In the genomic region with DNA sequence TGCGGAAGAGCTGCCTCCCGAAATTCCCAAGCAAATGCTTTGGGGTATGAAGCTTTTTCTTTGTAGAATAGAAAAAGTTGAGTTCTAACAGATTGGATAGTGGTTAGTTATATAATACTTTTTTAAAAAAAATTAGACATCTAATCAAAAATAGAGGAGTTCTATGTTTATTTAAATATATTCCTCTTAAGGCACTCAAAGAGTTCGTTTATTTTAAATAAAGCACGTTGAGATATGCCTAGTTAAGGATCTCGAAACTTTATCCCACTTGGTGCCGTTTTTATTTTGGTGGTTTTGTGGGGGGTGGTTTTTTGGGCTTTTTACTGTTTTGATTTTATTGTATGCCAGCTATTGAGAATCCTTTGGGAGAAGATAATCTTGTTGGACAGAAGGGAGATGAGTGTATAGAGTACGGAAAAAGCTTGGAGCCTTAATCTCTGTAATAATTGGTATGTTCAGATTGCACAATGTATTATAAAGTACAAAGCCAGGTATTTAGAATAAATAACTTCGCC, we compare ENCODE assay signal across 9 cellular contexts. TPM values are rescaled to one million over a fixed set of nuclear protein-coding genes. Genes with fewer than 3 reads are reported as not detected.
DNase-seq lines count a peak whose midpoint lies in the region; ATAC-seq and TF ChIP-seq lines count a peak whose summit lies in the region.
"Had no signal": no experiment of that assay in that cellular context is flagged by ENCODE, and none has a peak within 500 bp of the region (broad histone marks: within the 10 kb centered on the region; RNA-seq: fewer than 3 reads in every experiment).

No MANE protein-coding gene starts in this region.

- DNase-seq in activated naive CD4-positive, alpha-beta T cell treated with anti-CD3 and anti-CD28 coated beads, Interleukin-2, amount 10 ng/mL, durations not matched to agents 7 days and 5 days, result no peak
- DNase-seq in activated naive CD4-positive, alpha-beta T cell treated with Interleukin-2 at 50 U/mL for 16 hours, result no peak
- peak; percentile 38 for DNase-seq in amniotic epithelial cell (ENCODE audit: low read depth)
- no peak for DNase-seq in lower lobe of right lung
- DNase-seq in type B pancreatic cell (ENCODE audit: extremely low spot score, unreplicated experiment), result no peak
- DNase-seq in NCI-H446 (lab: John Stamatoyannopoulos, UW), result no peak
- no peak for DNase-seq in ureter (ENCODE audit: low spot score)
- DNase-seq in NCI-H1694 (lab: John Stamatoyannopoulos, UW), result no peak

- CTCF ChIA-PET in activated naive CD4-positive, alpha-beta T cell treated with anti-CD3 and anti-CD28 coated beads, Interleukin-2, amount 10 ng/mL, durations not matched to agents 7 days and 5 days (lab: Charles Lee), result interaction anchor here (0.9 to 1.3 kb wide), 3 partner anchors 8 to 86 kb away, joined by 3 to 4 read pairs (median 4); no protein-coding TSS in a partner anchor

- peaks cover 12% of the 10 kb centered on the region for H3K27me3 Mint-ChIP-seq in activated naive CD4-positive, alpha-beta T cell treated with anti-CD3 and anti-CD28 coated beads, Interleukin-2, amount 10 ng/mL, durations not matched to agents 7 days and 5 days
- no peaks in the 10 kb centered on the region for H3K27me3 Mint-ChIP-seq in type B pancreatic cell

- H3K4me3 ChIP-seq in lower lobe of right lung, result peak overlapping the region; percentile 56
- H3K4me3 ChIP-seq: SJSA1 had no signal

- peaks cover 16% of the 10 kb centered on the region for H3K36me3 ChIP-seq in lower lobe of right lung

- TF ChIP-seq CTCF in lower lobe of right lung (IDR thresholded peaks at IDR 0.05) (no peak), type B pancreatic cell (conservative IDR thresholded peaks at IDR 0.05) (no peak)

- peaks cover 50% of the 10 kb centered on the region for H3K4me1 Mint-ChIP-seq in activated naive CD4-positive, alpha-beta T cell treated with anti-CD3 and anti-CD28 coated beads, Interleukin-2, amount 10 ng/mL, durations not matched to agents 7 days and 5 days
- H3K4me1 Mint-ChIP-seq in type B pancreatic cell (ENCODE audit: unreplicated experiment), result no peaks in the 10 kb centered on the region

- H3K4me3 Mint-ChIP-seq in activated naive CD4-positive, alpha-beta T cell treated with anti-CD3 and anti-CD28 coated beads, Interleukin-2, amount 10 ng/mL, durations not matched to agents 7 days and 5 days, result peak overlapping the region; percentile 95
- peak overlapping the region; percentile 12 for H3K4me3 Mint-ChIP-seq in type B pancreatic cell

- peaks cover 47% of the 10 kb centered on the region for H3K36me3 Mint-ChIP-seq in activated naive CD4-positive, alpha-beta T cell treated with anti-CD3 and anti-CD28 coated beads, Interleukin-2, amount 10 ng/mL, durations not matched to agents 7 days and 5 days
- H3K36me3 Mint-ChIP-seq in type B pancreatic cell, result peaks cover 15% of the 10 kb centered on the region

- H3K9me3 Mint-ChIP-seq in activated naive CD4-positive, alpha-beta T cell treated with anti-CD3 and anti-CD28 coated beads, Interleukin-2, amount 10 ng/mL, durations not matched to agents 7 days and 5 days, result no peaks in the 10 kb centered on the region
- H3K9me3 Mint-ChIP-seq in type B pancreatic cell, result no peaks in the 10 kb centered on the region

- intact Hi-C loops in lower lobe of right lung (cut with DNase I), result no loop called here

- peak overlapping the region; percentile 89 for H3K27ac ChIP-seq in lower lobe of right lung
- H3K27ac ChIP-seq: SJSA1 had no signal

- no peaks in the 10 kb centered on the region for H3K27me3 ChIP-seq in lower lobe of right lung (ENCODE audit: low read depth)
- H3K27me3 ChIP-seq: SJSA1 had no signal

- peak overlapping the region; percentile 45 for H3K27ac Mint-ChIP-seq in activated naive CD4-positive, alpha-beta T cell treated with anti-CD3 and anti-CD28 coated beads, Interleukin-2, amount 10 ng/mL, durations not matched to agents 7 days and 5 days
- peak overlapping the region; percentile 11 for H3K27ac Mint-ChIP-seq in type B pancreatic cell

- no peaks in the 10 kb centered on the region for H3K9me3 ChIP-seq in lower lobe of right lung

- H3K4me1 ChIP-seq in lower lobe of right lung, result peaks cover 28% of the 10 kb centered on the region

- ATAC-seq in lower lobe of right lung, result no peak

RNA-seq across cellular contexts. Expression of gene SNAPC1, which starts 10.7 kb away (rescaled TPM):
- total RNA-seq in lower lobe of right lung (6.2 TPM), type B pancreatic cell (ENCODE audit: low replicate concordance) (3.2 and 5.6 TPM in 2 replicates), ureter (8.9 TPM)

RNA-seq across cellular contexts. Expression of gene HIF1A, which starts 56.2 kb away (rescaled TPM):
- total RNA-seq in lower lobe of right lung (68.6 TPM), type B pancreatic cell (ENCODE audit: low replicate concordance) (110 and 114 TPM in 2 replicates), ureter (242 TPM)
